ENCODE assay signal across 26 cellular contexts in genomic region chr2:237660381-237660900, GRCh38. TPM values are rescaled to one million over a fixed set of nuclear protein-coding genes. Genes with fewer than 3 reads are reported as not detected.
A peak's percentile ranks its signal among the peaks of the same experiment; 100 is the strongest.
DNase-seq lines count a peak whose midpoint lies in the region; ATAC-seq and TF ChIP-seq lines count a peak whose summit lies in the region.
"Had no signal": no experiment of that assay in that cellular context is flagged by ENCODE, and none has a peak within 500 bp of the region (broad histone marks: within the 10 kb centered on the region; RNA-seq: fewer than 3 reads in every experiment).

No MANE protein-coding gene starts in this region.

- intact Hi-C loops in breast epithelium (cut with DNase I; ENCODE audit: low total_unique reads): no loop called here
- intact Hi-C loops in mammary epithelial cell (cut with micrococcal nuclease): no loop called here
- intact Hi-C loops in esophagus muscularis mucosa (cut with DNase I): loop anchor here (10.0 kb wide), 1 partner anchor 46 kb away; no protein-coding TSS in a partner anchor

- no peak overlapping the region for H2AFZ ChIP-seq in mammary epithelial cell (ENCODE audit: low read depth, low read length)
- H2AFZ ChIP-seq: GM23338 had no signal

- H3K4me1 ChIP-seq in breast epithelium (peaks cover 0 to 7% of the 10 kb centered on the region in 2 donors), mammary epithelial cell (ENCODE audit: insufficient read depth, low read length) (peaks cover 11% of the 10 kb centered on the region), esophagus muscularis mucosa (peaks cover 27 to 41% (median 37%) of the 10 kb centered on the region in 4 donors)

- H4K20me1 ChIP-seq in mammary epithelial cell (ENCODE audit: insufficient read depth, low read length): no peaks in the 10 kb centered on the region

- TF ChIP-seq CTCF in breast epithelium (IDR thresholded peaks at IDR 0.05) (no peak), mammary epithelial cell (conservative IDR thresholded peaks at IDR 0.05 in 1 of 2, IDR thresholded peaks at IDR 0.05 in 1 of 2; ENCODE audit: extremely low read depth in 1 of 2, insufficient read depth in 1 of 2, low read depth in 1 of 2, low read length in 2 of 2) (no peak), esophagus muscularis mucosa (IDR thresholded peaks at IDR 0.05) (no peak), progenitor cell of endocrine pancreas (IDR thresholded peaks at IDR 0.05; ENCODE audit: unreplicated experiment) (no peak)

- no peak for ATAC-seq in HG03432 (IDR thresholded peaks at IDR 0.05; ENCODE audit: unreplicated experiment)
- ATAC-seq: activated CD4-positive, alpha-beta T cell treated with anti-CD3 and anti-CD28 coated beads for 36 hours; gastrocnemius medialis; GM23338; left ventricle myocardium superior; naive thymus-derived CD8-positive, alpha-beta T cell had no signal

- peaks cover 40% of the 10 kb centered on the region for H3K4me1 Mint-ChIP-seq in progenitor cell of endocrine pancreas (ENCODE audit: low read depth)

- no peaks in the 10 kb centered on the region for H3K27me3 Mint-ChIP-seq in progenitor cell of endocrine pancreas
- H3K27me3 Mint-ChIP-seq: activated CD4-positive, alpha-beta T cell treated with anti-CD3 and anti-CD28 coated beads for 36 hours had no signal

- CTCF ChIA-PET in mammary epithelial cell (lab: Charles Lee; ENCODE audit: low non-redundant PET): no interaction called here

- TF ChIP-seq EP300 in esophagus muscularis mucosa (IDR thresholded peaks at IDR 0.05): no peak

- peaks cover 7% of the 10 kb centered on the region for H3K9me3 Mint-ChIP-seq in progenitor cell of endocrine pancreas (ENCODE audit: low read depth)
- H3K9me3 Mint-ChIP-seq: activated naive CD8-positive, alpha-beta T cell treated with anti-CD3 and anti-CD28 coated beads, Interleukin-2, amount 10 ng/mL, durations not matched to agents 7 days and 5 days; central memory CD8-positive, alpha-beta T cell had no signal

- in situ Hi-C loops in mammary epithelial cell (cut with MboI; ENCODE audit: low sequenced_read_pairs in 2 of 2): no loop called here

- H3K27me3 ChIP-seq in breast epithelium: no peaks in the 10 kb centered on the region
- H3K27me3 ChIP-seq in mammary epithelial cell (ENCODE audit: insufficient read depth, low read length): peaks cover 4% of the 10 kb centered on the region
- no peaks in the 10 kb centered on the region for H3K27me3 ChIP-seq in esophagus muscularis mucosa
- H3K27me3 ChIP-seq: gastrocnemius medialis had no signal

- H3K4me2 ChIP-seq in mammary epithelial cell (ENCODE audit: insufficient read depth, low read depth, low read length): no peak overlapping the region
- H3K4me2 ChIP-seq: GM23338 had no signal

- no TSS peak for BruUV-seq in mammary epithelial cell (replicated peaks; lab: Mats Ljungman, UMichigan)

- WGBS in mammary epithelial cell (ENCODE audit: low coverage, missing lambda C conversion rate): 74% methylated on average over 5 of the region's 5 CpGs
- WGBS in esophagus muscularis mucosa: 84% methylated on average over 5 of the region's 5 CpGs

- dilution Hi-C loops in mammary epithelial cell (cut with HindIII; ENCODE audit: low sequenced_read_pairs): no loop called here

- H3K4me3 Mint-ChIP-seq in progenitor cell of endocrine pancreas (ENCODE audit: low read depth): peak overlapping the region; percentile 22
- H3K4me3 Mint-ChIP-seq: activated CD4-positive, alpha-beta T cell treated with anti-CD3 and anti-CD28 coated beads for 36 hours; activated naive CD8-positive, alpha-beta T cell treated with anti-CD3 and anti-CD28 coated beads, Interleukin-2, amount 10 ng/mL, durations not matched to agents 7 days and 5 days; central memory CD8-positive, alpha-beta T cell; GM23338; naive thymus-derived CD8-positive, alpha-beta T cell had no signal

- H3K9ac ChIP-seq in mammary epithelial cell (ENCODE audit: insufficient read depth, low read length): no peak overlapping the region

- DNase-seq in breast epithelium (ENCODE audit: low spot score in 2 of 2) (no peak), mammary epithelial cell (no peak), esophagus muscularis mucosa (ENCODE audit: extremely low spot score) (no peak), progenitor cell of endocrine pancreas (ENCODE audit: low spot score, unreplicated experiment) (no peak), NCI-H187 (lab: John Stamatoyannopoulos, UW) (no peak), HPDE6-E6E7 (ENCODE audit: extremely low spot score) (no peak)
- no peak for DNase-seq in stimulated activated naive CD4-positive, alpha-beta T cell treated with Interleukin-2 at 50 U/mL for 16 hours (lab: John Stamatoyannopoulos, UW)
- DNase-seq: activated CD4-positive, alpha-beta T cell treated with anti-CD3 and anti-CD28 coated beads for 36 hours; activated CD8-positive, alpha-beta memory T cell treated with anti-CD3 and anti-CD28 coated beads for 24 hours; activated gamma-delta T cell; activated naive CD8-positive, alpha-beta T cell treated with anti-CD3 and anti-CD28 coated beads, Interleukin-2, amount 10 ng/mL, durations not matched to agents 7 days and 5 days; activated T-cell treated with anti-CD3 and anti-CD28 coated beads, Interleukin-2, amount 50 U/mL, for 1 hour; dermis blood vessel endothelial cell; gastrocnemius medialis; hypothalamus; left ventricle myocardium superior; NCI-H1105; NCI-H1930; NCI-H524 treated with DMSO at 0.1 percent for 48 hours; RPMI8226; spleen; stimulated activated CD4-positive, alpha-beta T cell treated with anti-CD3 and anti-CD28 coated beads, Interleukin-2, amount 100 ng/mL, for 48 hours had no signal

- no peaks in the 10 kb centered on the region for H3K79me2 ChIP-seq in mammary epithelial cell (ENCODE audit: insufficient read depth, low read length)

- TF ChIP-seq POLR2A in breast epithelium (IDR thresholded peaks at IDR 0.05): no peak
- TF ChIP-seq POLR2A in esophagus muscularis mucosa (IDR thresholded peaks at IDR 0.05; ENCODE audit: low read depth): no peak

- H3K36me3 Mint-ChIP-seq in progenitor cell of endocrine pancreas (ENCODE audit: insufficient read depth): peaks cover 12% of the 10 kb centered on the region
- H3K36me3 Mint-ChIP-seq: naive thymus-derived CD8-positive, alpha-beta T cell had no signal

- H3K4me3 ChIP-seq in breast epithelium (no peak overlapping the region), mammary epithelial cell (replicated peaks in 1 of 3; ENCODE audit: insufficient read depth in 1 of 3, low read depth in 2 of 3, low read length in 3 of 3) (no peak overlapping the region), esophagus muscularis mucosa (no peak overlapping the region)
- H3K4me3 ChIP-seq: gastrocnemius medialis, GM23338, spleen had no signal

- H3K9me3 ChIP-seq in breast epithelium (no peaks in the 10 kb centered on the region), mammary epithelial cell (replicated peaks; ENCODE audit: insufficient read depth, low read length) (no peaks in the 10 kb centered on the region), esophagus muscularis mucosa (no peaks in the 10 kb centered on the region)
- H3K9me3 ChIP-seq: gastrocnemius medialis had no signal

- H3K27ac Mint-ChIP-seq in progenitor cell of endocrine pancreas: peak overlapping the region; percentile 94
- H3K27ac Mint-ChIP-seq: activated CD4-positive, alpha-beta T cell treated with anti-CD3 and anti-CD28 coated beads for 36 hours; activated naive CD8-positive, alpha-beta T cell treated with anti-CD3 and anti-CD28 coated beads, Interleukin-2, amount 10 ng/mL, durations not matched to agents 7 days and 5 days had no signal

- H3K36me3 ChIP-seq in breast epithelium (no peaks in the 10 kb centered on the region), mammary epithelial cell (ENCODE audit: insufficient read depth, low read length) (no peaks in the 10 kb centered on the region), esophagus muscularis mucosa (no peaks in the 10 kb centered on the region)
- H3K36me3 ChIP-seq: gastrocnemius medialis, spleen had no signal

- H3K27ac ChIP-seq in breast epithelium (peak overlapping the region; percentile 71 to 75), mammary epithelial cell (ENCODE audit: insufficient read depth, low read depth, low read length) (no peak overlapping the region), esophagus muscularis mucosa (replicated peaks in 1 of 4) (peak overlapping the region; percentile 78 to 84 (median 82))
- H3K27ac ChIP-seq: spleen had no signal

RNA-seq across cellular contexts. Expression of gene LRRFIP1, which starts 33.1 kb away (rescaled TPM):
- total RNA-seq in breast epithelium: 100 to 1,000 TPM in 2 of 3 donors, 10 to 100 TPM in 1; 82.6 to 136 (median 130) TPM
- total RNA-seq in mammary epithelial cell: 100 to 1,000 TPM in 1 of 2 donors, 10 to 100 TPM in 1; 69.8 to 188 TPM
- 71.9 TPM for polyA plus RNA-seq in mammary epithelial cell
- polyA minus RNA-seq in mammary epithelial cell: 58.4 TPM
- total RNA-seq in esophagus muscularis mucosa: 100 to 1,000 TPM; 142 to 213 (median 191) TPM
- 68.6 and 71.4 TPM in 2 replicates for total RNA-seq in progenitor cell of endocrine pancreas
